In genomic region chrX:86047174-86047991, GRCh38 we compare ENCODE assay signal across 8 cellular contexts. TPM values are rescaled to one million over a fixed set of nuclear protein-coding genes. Genes with fewer than 3 reads are reported as not detected.
DNase-seq lines count a peak whose midpoint lies in the region; ATAC-seq and TF ChIP-seq lines count a peak whose summit lies in the region.

CHM (minus strand) TSS chrX:86047558; CDS start chrX:86047532, 26 bp downstream.

- H3K27ac Mint-ChIP-seq in activated naive CD4-positive, alpha-beta T cell treated with anti-CD3 and anti-CD28 coated beads, Interleukin-2, amount 50 U/mL, for 24 hours = no peak within 1 kb of the TSS

- no peaks in the 10 kb centered on the region for H3K36me3 Mint-ChIP-seq in activated naive CD4-positive, alpha-beta T cell treated with anti-CD3 and anti-CD28 coated beads, Interleukin-2, amount 50 U/mL, for 24 hours

- H3K4me3 Mint-ChIP-seq in activated naive CD4-positive, alpha-beta T cell treated with anti-CD3 and anti-CD28 coated beads, Interleukin-2, amount 50 U/mL, for 24 hours = peak within 1 kb of the TSS; percentile 45

- ATAC-seq in heart left ventricle = peak; percentile 89 to 99 (median 98)
- peak; percentile 94 to 100 (median 99) for ATAC-seq in psoas muscle

- no peak for TF ChIP-seq CTCF in HEK293 (tag by site-specific recombination; IDR thresholded peaks at IDR 0.05)
- no peak for TF ChIP-seq CTCF in OCI-LY3 (IDR thresholded peaks at IDR 0.05; ENCODE audit: low read depth, low read length)
- no peak for TF ChIP-seq CTCF in heart left ventricle (IDR thresholded peaks at IDR 0.05)
- TF ChIP-seq CTCF in psoas muscle (IDR thresholded peaks at IDR 0.05) = no peak
- TF ChIP-seq CTCF in vagina (IDR thresholded peaks at IDR 0.05) = no peak

- DNase-seq in GM03348 (ENCODE audit: low spot score) (peak; percentile 71), heart left ventricle (peak in 4 of 5 donors; percentile 33 to 59 (median 51)), psoas muscle (peak; percentile 38 to 60), vagina (ENCODE audit: extremely low spot score in 2 of 2) (no peak), NCI-H1694 treated with DMSO at 0.1 percent for 48 hours (lab: John Stamatoyannopoulos, UW) (no peak)

- peaks cover 22% of the 10 kb centered on the region for H3K4me1 Mint-ChIP-seq in activated naive CD4-positive, alpha-beta T cell treated with anti-CD3 and anti-CD28 coated beads, Interleukin-2, amount 50 U/mL, for 24 hours

- H3K27me3 ChIP-seq in OCI-LY3 (ENCODE audit: low read depth, low read length) (no peaks in the 10 kb centered on the region), heart left ventricle (peaks cover 0 to 12% (median 0%) of the 10 kb centered on the region in 9 donors), psoas muscle (ENCODE audit: insufficient read depth in 3 of 3, low read length in 2 of 3) (no peaks in the 10 kb centered on the region), vagina (no peaks in the 10 kb centered on the region)

- H3K4me1 ChIP-seq in HEK293 (ENCODE audit: control insufficient read depth, insufficient read depth, low read length) (no peaks in the 10 kb centered on the region), OCI-LY3 (ENCODE audit: low read length) (peaks cover 11% of the 10 kb centered on the region), heart left ventricle (peaks cover 0 to 13% (median 5%) of the 10 kb centered on the region in 12 donors), psoas muscle (peaks cover 16% of the 10 kb centered on the region), vagina (peaks cover 10% of the 10 kb centered on the region)

- intact Hi-C loops in heart left ventricle (cut with DNase I) = no loop called here
- intact Hi-C loops in psoas muscle (cut with DNase I) = no loop called here
- intact Hi-C loops in vagina (cut with DNase I) = no loop called here

- POLR2A ChIA-PET in HEK293 (lab: Yijun Ruan, JAX) = no interaction called here

- H3K4me3 ChIP-seq in HEK293 (ENCODE audit: low read depth, low read length) = peak within 1 kb of the TSS; percentile 52
- peak within 1 kb of the TSS; percentile 84 for H3K4me3 ChIP-seq in OCI-LY3 (ENCODE audit: low read length)
- H3K4me3 ChIP-seq in heart left ventricle = peak within 1 kb of the TSS; percentile 37 to 95 (median 68)
- H3K4me3 ChIP-seq in psoas muscle = peak within 1 kb of the TSS; percentile 75
- peak within 1 kb of the TSS; percentile 49 to 55 for H3K4me3 ChIP-seq in vagina

- peak within 1 kb of the TSS; percentile 69 for H3K9ac ChIP-seq in OCI-LY3 (ENCODE audit: low read length)

- no peaks in the 10 kb centered on the region for H3K27me3 Mint-ChIP-seq in activated naive CD4-positive, alpha-beta T cell treated with anti-CD3 and anti-CD28 coated beads, Interleukin-2, amount 50 U/mL, for 24 hours

- 1 to 29% (median 13%) methylated on average over 29 of the region's 29 CpGs for WGBS in heart left ventricle, 4 donors
- WGBS in psoas muscle, 3 donors = 1 to 18% (median 1%) methylated on average over 29 of the region's 29 CpGs

- CTCF ChIA-PET in HEK293 (lab: Yijun Ruan, JAX) = interaction anchor here (1.2 kb wide), 1 partner anchor 11 kb away, joined by 3 read pairs; no protein-coding TSS in a partner anchor

- no peaks in the 10 kb centered on the region for H4K20me1 ChIP-seq in OCI-LY3 (ENCODE audit: insufficient read depth, low read length)

- peaks cover 37% of the 10 kb centered on the region for H3K79me2 ChIP-seq in OCI-LY3 (ENCODE audit: low read length)

- peak within 1 kb of the TSS; percentile 81 for H3K4me2 ChIP-seq in OCI-LY3 (ENCODE audit: low read length)

- peak within 1 kb of the TSS; percentile 99 for H2AFZ ChIP-seq in OCI-LY3 (ENCODE audit: low read depth, low read length)

- peak in 1 of 2 donors; percentile 48 for TF ChIP-seq POLR2A in heart left ventricle (IDR thresholded peaks at IDR 0.05)
- peak in 1 of 2 donors; percentile 42 for TF ChIP-seq POLR2A in vagina (IDR thresholded peaks at IDR 0.05)

- H3K27ac ChIP-seq in HEK293 (ENCODE audit: extremely low read depth, low read depth, low read length) (peak within 1 kb of the TSS; percentile 47), OCI-LY3 (ENCODE audit: low read length) (peak within 1 kb of the TSS; percentile 50), heart left ventricle (peak within 1 kb of the TSS; percentile 67 to 93 (median 84)), psoas muscle (peak within 1 kb of the TSS; percentile 84), vagina (peak within 1 kb of the TSS; percentile 74)

- no peaks in the 10 kb centered on the region for H3K9me3 ChIP-seq in HEK293 (ENCODE audit: control insufficient read depth, insufficient read depth, low read depth, low read length)
- H3K9me3 ChIP-seq in OCI-LY3 (ENCODE audit: insufficient read depth, low read length) = no peaks in the 10 kb centered on the region
- no peaks in the 10 kb centered on the region for H3K9me3 ChIP-seq in heart left ventricle
- H3K9me3 ChIP-seq in psoas muscle = no peaks in the 10 kb centered on the region
- H3K9me3 ChIP-seq in vagina = no peaks in the 10 kb centered on the region

- H3K9me3 Mint-ChIP-seq in activated naive CD4-positive, alpha-beta T cell treated with anti-CD3 and anti-CD28 coated beads, Interleukin-2, amount 50 U/mL, for 24 hours = no peaks in the 10 kb centered on the region

- no peaks in the 10 kb centered on the region; a peak in 1 of 3 replicates for H3K36me3 ChIP-seq in HEK293 (ENCODE audit: control insufficient read depth in 2 of 2, insufficient read depth in 1 of 2, low read length in 2 of 2)
- H3K36me3 ChIP-seq in OCI-LY3 (replicated peaks; ENCODE audit: low read depth, low read length) = no peaks in the 10 kb centered on the region
- H3K36me3 ChIP-seq in heart left ventricle = no peaks in the 10 kb centered on the region
- no peaks in the 10 kb centered on the region for H3K36me3 ChIP-seq in psoas muscle (ENCODE audit: insufficient read depth in 1 of 2, low read depth in 1 of 2)
- no peaks in the 10 kb centered on the region for H3K36me3 ChIP-seq in vagina

TF ChIP-seq in HEK293, 187 proteins besides CTCF, POLR2A, EP300 and RAD21 (continues in another document):
- TF ChIP-seq ZNF202 (tag by site-specific recombination; IDR thresholded peaks at IDR 0.05; ENCODE audit: borderline replicate concordance) = no peak
- no peak for TF ChIP-seq MEIS1 (CRISPR knock-in tag; IDR thresholded peaks at IDR 0.05; ENCODE audit: borderline replicate concordance)
- TF ChIP-seq ZNF549 (tag by site-specific recombination; IDR thresholded peaks at IDR 0.05) = no peak
- TF ChIP-seq KLF17 (tag by site-specific recombination; IDR thresholded peaks at IDR 0.05) = no peak
- TF ChIP-seq ZBTB11 (tag by site-specific recombination; conservative IDR thresholded peaks at IDR 0.05; ENCODE audit: low read depth) = 0 out of 2 replicates have a peak, but pooled peaks have one; percentile 42
- no peak for TF ChIP-seq PRDM1 (tag by site-specific recombination; IDR thresholded peaks at IDR 0.05)
- TF ChIP-seq ZNF26 (tag by site-specific recombination; IDR thresholded peaks at IDR 0.05) = no peak

RNA-seq across cellular contexts. Expression of gene CHM, which starts in this region (rescaled TPM):
- total RNA-seq in heart left ventricle (10 to 100 TPM in 6 of 9 donors, 1 to 10 TPM in 3; 9.3 to 21.3 (median 13.8) TPM), psoas muscle (10 to 100 TPM; 11.0 to 15.5 (median 14.1) TPM), vagina (12.0 TPM)
- polyA plus RNA-seq in heart left ventricle (10 to 100 TPM in 1 of 2 donors, 1 to 10 TPM in 1; 5.0 to 10.2 TPM), psoas muscle (10 to 100 TPM in 2 of 3 donors, 1 to 10 TPM in 1; 8.2 to 13.8 (median 11.1) TPM)

Comparison
In these comparisons a context has a peak if more than half of its experiments do, and no peak if none do; other contexts are left out.
1. DNase-seq: peak in GM03348 (single experiment), heart left ventricle (4 of 5) and psoas muscle (2 of 2); none in vagina (0 of 2) and NCI-H1694 treated with DMSO at 0.1 percent for 48 hours (single experiment).
2. Peak in every context shown above with its lines, with median percentiles within 50 percentile points of each other: H3K27ac ChIP-seq and H3K4me3 ChIP-seq.